Comparison of ENCODE assay signal across 12 cellular contexts in the genomic region with DNA sequence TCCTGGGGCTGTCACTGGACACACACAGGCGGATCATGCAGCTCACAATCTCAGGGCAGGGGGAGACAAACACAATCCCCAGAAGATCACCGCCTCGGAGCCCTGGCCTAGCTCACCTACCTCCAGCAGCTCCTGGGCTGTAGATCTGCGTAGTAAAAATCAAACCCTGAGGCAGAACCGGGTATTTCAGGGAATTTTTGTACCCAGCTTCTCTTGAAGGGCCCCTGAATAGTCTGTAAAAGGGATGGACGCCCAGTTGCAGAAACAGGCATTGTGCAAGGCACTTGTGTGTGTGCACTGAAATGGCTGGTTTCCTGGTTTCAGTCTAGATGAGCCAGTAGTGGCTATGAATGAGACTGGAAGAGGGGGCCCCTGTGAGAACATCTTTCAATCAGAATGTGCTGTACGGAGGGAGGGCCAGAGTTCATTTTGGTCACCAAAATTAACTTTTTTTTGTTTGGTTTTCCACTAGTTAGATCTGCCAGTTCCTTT. TPM values are rescaled to one million over a fixed set of nuclear protein-coding genes. Genes with fewer than 3 reads are reported as not detected.
DNase-seq lines count a peak whose midpoint lies in the region; ATAC-seq, FAIRE-seq and TF ChIP-seq lines count a peak whose summit lies in the region.
"Had no signal": no experiment of that assay in that cellular context is flagged by ENCODE, and none has a peak within 500 bp of the region (broad histone marks: within the 10 kb centered on the region; RNA-seq: fewer than 3 reads in every experiment).

No MANE protein-coding gene starts in this region.

- WGBS in GM12878 (ENCODE audit: insufficient coverage, insufficient replicate concordance, low lambda C conversion rate, missing lambda C conversion rate), result 78% methylated on average over 7 of the region's 7 CpGs

- H3K36me3 ChIP-seq in GM12878 (ENCODE audit: control insufficient read depth in 2 of 2, insufficient read depth in 2 of 2, low read length in 1 of 2), result peaks cover 0 to under 1% of the 10 kb centered on the region in 2 experiments; a peak in 2 of 4 replicates
- peaks cover 0 to 41% of the 10 kb centered on the region in 2 donors for H3K36me3 ChIP-seq in left lung

- no peak for FAIRE-seq in GM12878 (lab: Jason Lieb, UNC)

- BruUV-seq in GM12878 (replicated peaks; lab: Mats Ljungman, UMichigan), result no TSS peak

- SMC1A ChIA-PET in GM12878 (lab: Charles Lee; ENCODE audit: uncharacterized antibody, unreplicated experiment), result no interaction called here

- no peak for TF ChIP-seq POLR2A in GM12878 (IDR thresholded peaks at IDR 0.05; ENCODE audit: low read depth, low read length)

- ATAC-seq in Right ventricle myocardium inferior, result peak; percentile 20
- peak; percentile 9; the same call in 1 of the 3 replicates for ATAC-seq in GM12878
- peak; percentile 24 for ATAC-seq in left lung

- TF ChIP-seq CTCF in GM12878 (IDR thresholded peaks at IDR 0.05 in 2 of 3, conservative IDR thresholded peaks at IDR 0.05 in 1 of 3; ENCODE audit: control insufficient read depth in 2 of 3, extremely low read depth in 1 of 3, insufficient read depth in 1 of 3, low read depth in 3 of 3, low read length in 3 of 3), result no peak
- no peak for TF ChIP-seq CTCF in left lung (IDR thresholded peaks at IDR 0.05)

- H3K27ac ChIP-seq in GM12878 (ENCODE audit: control insufficient read depth, insufficient read depth) (no peak overlapping the region), left lung (no peak overlapping the region)
- H3K27ac ChIP-seq: SK-N-MC had no signal

- no peaks in the 10 kb centered on the region for H3K79me2 ChIP-seq in GM12878 (ENCODE audit: control insufficient read depth, insufficient read depth, low read length)

- H3K27me3 ChIP-seq in GM12878 (replicated peaks in 1 of 2; ENCODE audit: control insufficient read depth in 2 of 2, insufficient read depth in 2 of 2, low read length in 1 of 2) (no peaks in the 10 kb centered on the region), left lung (no peaks in the 10 kb centered on the region)

- DNase-seq in Right ventricle myocardium inferior (ENCODE audit: missing footprints) (peak; percentile 52), cardiac septum (ENCODE audit: low spot score) (no peak), GM12878 (ENCODE audit: low read depth, low spot score) (no peak), left lung (no peak), DMS53 (lab: John Stamatoyannopoulos, UW) (no peak), NCI-H1930 (lab: John Stamatoyannopoulos, UW) (no peak), inferior parietal cortex (ENCODE audit: extremely low spot score) (no peak)
- DNase-seq in activated CD8-positive, alpha-beta memory T cell treated with anti-CD3 and anti-CD28 coated beads, Interleukin-2, amount 50 U/mL, for 4 hours, result no peak
- DNase-seq: AML-193; GOT3; stimulated activated CD4-positive, alpha-beta T cell treated with anti-CD3 and anti-CD28 coated beads, Interleukin-1b, Interleukin-23, amount 100 ng/mL, for 48 hours had no signal

- no peak for TF ChIP-seq EP300 in GM12878 (IDR thresholded peaks at IDR 0.05; ENCODE audit: borderline replicate concordance in 1 of 2, control insufficient read depth in 1 of 2, low read depth in 2 of 2, low read length in 2 of 2)

- no peak overlapping the region for H3K4me2 ChIP-seq in GM12878 (ENCODE audit: control insufficient read depth, insufficient read depth)

- RAD21 ChIA-PET in GM12878 (lab: Charles Lee; ENCODE audit: unreplicated experiment), result no interaction called here

- H3K4me1 ChIP-seq in GM12878 (ENCODE audit: control insufficient read depth, insufficient read depth, low read length) (peaks cover 4% of the 10 kb centered on the region; the same call in 1 of the 2 replicates), left lung (peaks cover 0 to 19% of the 10 kb centered on the region in 2 donors)

- intact Hi-C loops in Right ventricle myocardium inferior (cut with DNase I) (no loop called here), cardiac septum (cut with DNase I) (no loop called here), GM12878 (cut with micrococcal nuclease; ENCODE audit: unreplicated experiment) (no loop called here), left lung (cut with DNase I) (no loop called here)

- CTCF ChIA-PET in GM12878 (lab: Yijun Ruan, JAX), result interaction anchor here (1.0 to 14.3 kb wide), 3 partner anchors 22 to 99 kb away, joined by 3 to 271 read pairs (median 4); partner anchors contain the start of gene RPL32

- TF ChIP-seq RAD21 in GM12878 (IDR thresholded peaks at IDR 0.05; ENCODE audit: insufficient read depth, low read depth, low read length), result no peak

- in situ Hi-C loops in GM12878 (cut with MboI), result no loop called here

- POLR2A ChIA-PET in GM12878 (lab: Charles Lee), result no interaction called here

- H3K4me3 ChIP-seq in GM12878 (no peak overlapping the region), left lung (no peak overlapping the region)
- H3K4me3 ChIP-seq: SK-N-MC had no signal

- H2AFZ ChIP-seq in GM12878 (ENCODE audit: control insufficient read depth, low read depth, low read length), result no peak overlapping the region

- H3K9me3 ChIP-seq in GM12878 (replicated peaks; ENCODE audit: control insufficient read depth, insufficient read depth, low read length) (no peaks in the 10 kb centered on the region), left lung (no peaks in the 10 kb centered on the region)

- H3K9ac ChIP-seq in GM12878 (ENCODE audit: control insufficient read depth, insufficient read depth, low read length), result no peak overlapping the region

- H4K20me1 ChIP-seq in GM12878 (ENCODE audit: control insufficient read depth, insufficient read depth), result no peaks in the 10 kb centered on the region

TF ChIP-seq in GM12878, 131 proteins besides CTCF, POLR2A, EP300 and RAD21 (continues in another document):
- no peak for TF ChIP-seq ATF7 (IDR thresholded peaks at IDR 0.05; ENCODE audit: low read depth)
- TF ChIP-seq PRDM15 (CRISPR knock-in tag; IDR thresholded peaks at IDR 0.05), result no peak
- TF ChIP-seq GATAD2B (conservative IDR thresholded peaks at IDR 0.05; ENCODE audit: low read depth), result no peak
- no peak for TF ChIP-seq SREBF2 (IDR thresholded peaks at IDR 0.05; ENCODE audit: low read length)
- no peak for TF ChIP-seq FOS (IDR thresholded peaks at IDR 0.05; ENCODE audit: borderline replicate concordance, extremely low read depth, insufficient read length)
- no peak for TF ChIP-seq DPF2 (IDR thresholded peaks at IDR 0.05)
- TF ChIP-seq EED (IDR thresholded peaks at IDR 0.05; ENCODE audit: low read depth), result no peak
- no peak for TF ChIP-seq CHD4 (IDR thresholded peaks at IDR 0.05)
- TF ChIP-seq, protein P1, sequence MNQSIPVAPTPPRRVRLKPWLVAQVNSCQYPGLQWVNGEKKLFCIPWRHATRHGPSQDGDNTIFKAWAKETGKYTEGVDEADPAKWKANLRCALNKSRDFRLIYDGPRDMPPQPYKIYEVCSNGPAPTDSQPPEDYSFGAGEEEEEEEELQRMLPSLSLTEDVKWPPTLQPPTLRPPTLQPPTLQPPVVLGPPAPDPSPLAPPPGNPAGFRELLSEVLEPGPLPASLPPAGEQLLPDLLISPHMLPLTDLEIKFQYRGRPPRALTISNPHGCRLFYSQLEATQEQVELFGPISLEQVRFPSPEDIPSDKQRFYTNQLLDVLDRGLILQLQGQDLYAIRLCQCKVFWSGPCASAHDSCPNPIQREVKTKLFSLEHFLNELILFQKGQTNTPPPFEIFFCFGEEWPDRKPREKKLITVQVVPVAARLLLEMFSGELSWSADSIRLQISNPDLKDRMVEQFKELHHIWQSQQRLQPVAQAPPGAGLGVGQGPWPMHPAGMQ (IDR thresholded peaks at IDR 0.05; ENCODE audit: borderline replicate concordance), result no peak

RNA-seq across cellular contexts. Expression of gene RPL32, which starts 54.9 kb away (rescaled TPM):
- total RNA-seq in Right ventricle myocardium inferior (953 TPM), cardiac septum (722 TPM), GM12878 (2014; rRNA removed) (2,707 and 2,818 TPM in 2 replicates), GM12878 (2014; rRNA removed; fragmentation: Illumina TruSeq; extraction: Trizol) (3,926 and 3,952 TPM in 2 replicates), GM12878 (2021) (2,298 and 2,376 TPM in 2 replicates), left lung (1,000 to 10,000 TPM; 1,223 to 1,263 TPM)
- 220 and 242 TPM in 2 replicates for total RNA-seq in GM12878 (2013; cell fraction: nucleolus; rRNA removed)
- 3,831 TPM for polyA plus RNA-seq in GM12878 (2011; ENCODE audit: low read depth)
- polyA plus RNA-seq in GM12878 (2011; rRNA removed) (3,443 and 3,447 TPM in 2 replicates), GM12878 (2014; fragmentation: Illumina TruSeq; extraction: Trizol) (5,147 and 5,597 TPM in 2 replicates), GM12878 (2014; fragmentation: Nextera tagmentation; extraction: Ambion mirVana) (1,000 to 10,000 TPM; 3,252 to 3,662 TPM), GM12878 (2014; rRNA removed) (4,075 and 4,194 TPM in 2 replicates), GM12878 (2016; fragmentation: Nextera tagmentation; extraction: Ambion mirVana) (1,000 to 10,000 TPM; 1,533 to 1,667 TPM)
- polyA plus RNA-seq in GM12878 (2011; cell fraction: cytosol; rRNA removed), result 2,094 and 3,074 TPM in 2 replicates
- polyA plus RNA-seq in GM12878 (2011; cell fraction: nucleus; rRNA removed), result 755 and 1,231 TPM in 2 replicates
- polyA plus RNA-seq in GM12878 (2012), result 5,378 and 5,555 TPM in 2 replicates
- polyA minus RNA-seq in GM12878 (2011; rRNA and poly(A)+ RNA removed), result 1,701 and 1,707 TPM in 2 replicates
- 779 and 848 TPM in 2 replicates for polyA minus RNA-seq in GM12878 (2011; cell fraction: cytosol; rRNA and poly(A)+ RNA removed)
- 190 and 283 TPM in 2 replicates for polyA minus RNA-seq in GM12878 (2011; cell fraction: nucleus; rRNA and poly(A)+ RNA removed)
